1 cellular context compared by ENCODE assay signal in the genomic region with DNA sequence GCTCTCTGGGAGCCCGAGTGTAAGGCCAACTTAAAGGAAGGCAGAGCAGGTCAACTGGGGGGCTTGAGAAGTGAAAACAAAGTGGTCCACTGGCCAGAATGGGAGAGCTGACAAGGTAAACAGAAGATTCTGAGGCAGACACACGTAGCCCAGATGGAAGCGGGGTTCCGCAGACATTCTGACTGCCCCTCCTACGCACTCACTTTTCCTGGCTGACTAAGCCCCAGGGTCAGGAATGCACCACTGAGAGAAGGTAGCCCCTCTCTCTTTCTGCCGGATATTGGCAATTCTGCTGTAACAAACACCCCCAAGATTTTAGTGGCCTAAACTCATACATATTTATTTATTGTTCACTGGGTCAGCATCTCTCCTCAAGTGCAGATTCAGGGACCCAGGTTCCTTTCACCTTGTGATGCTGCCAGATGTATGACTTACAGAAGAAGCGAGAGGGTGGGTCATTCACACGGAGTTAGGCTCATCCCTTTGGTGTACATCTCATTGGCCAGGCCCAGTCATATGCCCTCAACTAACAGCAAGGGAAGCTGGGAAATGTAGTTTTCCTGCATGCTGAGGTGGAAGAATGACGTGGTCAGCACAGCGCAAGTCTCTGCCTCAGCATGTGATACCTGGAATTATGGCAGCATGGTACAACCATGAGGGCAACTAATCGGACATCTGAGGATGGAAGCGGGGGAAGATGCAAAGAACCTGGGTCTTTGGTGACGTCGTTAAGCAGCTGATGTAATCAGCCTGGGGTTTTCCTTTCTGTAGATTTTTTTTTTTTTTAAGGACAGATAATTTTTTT.
TF ChIP-seq lines count a peak whose summit lies in the region.

No MANE protein-coding gene starts in this region.

TF ChIP-seq in HEK293, 187 proteins besides CTCF, POLR2A, EP300 and RAD21 (continued from another document and continues in another):
- TF ChIP-seq, protein P1, sequence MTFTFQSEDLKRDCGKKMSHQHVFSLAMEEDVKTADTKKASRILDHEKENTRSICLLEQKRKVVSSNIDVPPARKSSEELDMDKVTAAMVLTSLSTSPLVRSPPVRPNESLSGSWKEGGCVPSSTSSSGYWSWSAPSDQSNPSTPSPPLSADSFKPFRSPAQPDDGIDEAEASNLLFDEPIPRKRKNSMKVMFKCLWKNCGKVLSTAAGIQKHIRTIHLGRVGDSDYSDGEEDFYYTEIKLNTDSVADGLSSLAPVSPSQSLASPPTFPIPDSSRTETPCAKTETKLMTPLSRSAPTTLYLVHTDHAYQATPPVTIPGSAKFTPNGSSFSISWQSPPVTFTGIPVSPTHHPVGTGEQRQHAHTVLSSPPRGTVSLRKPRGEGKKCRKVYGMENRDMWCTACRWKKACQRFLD (tag by site-specific recombination; IDR thresholded peaks at IDR 0.05): no peak
- TF ChIP-seq ZNF510 (tag by site-specific recombination; IDR thresholded peaks at IDR 0.05; ENCODE audit: insufficient replicate concordance): no peak
- no peak; the same call in 1 of the 2 replicates for TF ChIP-seq TRIM28 (IDR thresholded peaks at IDR 0.05; ENCODE audit: borderline replicate concordance, low read length)
- TF ChIP-seq, protein P2, sequence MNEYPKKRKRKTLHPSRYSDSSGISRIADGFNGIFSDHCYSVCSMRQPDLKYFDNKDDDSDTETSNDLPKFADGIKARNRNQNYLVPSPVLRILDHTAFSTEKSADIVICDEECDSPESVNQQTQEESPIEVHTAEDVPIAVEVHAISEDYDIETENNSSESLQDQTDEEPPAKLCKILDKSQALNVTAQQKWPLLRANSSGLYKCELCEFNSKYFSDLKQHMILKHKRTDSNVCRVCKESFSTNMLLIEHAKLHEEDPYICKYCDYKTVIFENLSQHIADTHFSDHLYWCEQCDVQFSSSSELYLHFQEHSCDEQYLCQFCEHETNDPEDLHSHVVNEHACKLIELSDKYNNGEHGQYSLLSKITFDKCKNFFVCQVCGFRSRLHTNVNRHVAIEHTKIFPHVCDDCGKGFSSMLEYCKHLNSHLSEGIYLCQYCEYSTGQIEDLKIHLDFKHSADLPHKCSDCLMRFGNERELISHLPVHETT (tag by site-specific recombination; IDR thresholded peaks at IDR 0.05): no peak
- TF ChIP-seq HOXC10 (CRISPR knock-in tag; IDR thresholded peaks at IDR 0.05): no peak
- no peak for TF ChIP-seq ZNF837 (tag by site-specific recombination; IDR thresholded peaks at IDR 0.05)
- TF ChIP-seq ZNF426 (tag by site-specific recombination; IDR thresholded peaks at IDR 0.05): no peak
- no peak for TF ChIP-seq ZNF555 (tag by site-specific recombination; conservative IDR thresholded peaks at IDR 0.05)
- TF ChIP-seq ZNF549 (tag by site-specific recombination; IDR thresholded peaks at IDR 0.05): no peak; the same call in 1 of the 2 replicates
- TF ChIP-seq ZNF146 (tag by site-specific recombination; IDR thresholded peaks at IDR 0.05): no peak
- TF ChIP-seq GFI1B (tag by site-specific recombination; IDR thresholded peaks at IDR 0.05): no peak
- peak; percentile 51; the same call in 1 of the 2 replicates for TF ChIP-seq SP7 (tag by site-specific recombination; IDR thresholded peaks at IDR 0.05)
- no peak for TF ChIP-seq ZNF654 (tag by site-specific recombination; IDR thresholded peaks at IDR 0.05; ENCODE audit: low read depth)
- TF ChIP-seq, protein P3, sequence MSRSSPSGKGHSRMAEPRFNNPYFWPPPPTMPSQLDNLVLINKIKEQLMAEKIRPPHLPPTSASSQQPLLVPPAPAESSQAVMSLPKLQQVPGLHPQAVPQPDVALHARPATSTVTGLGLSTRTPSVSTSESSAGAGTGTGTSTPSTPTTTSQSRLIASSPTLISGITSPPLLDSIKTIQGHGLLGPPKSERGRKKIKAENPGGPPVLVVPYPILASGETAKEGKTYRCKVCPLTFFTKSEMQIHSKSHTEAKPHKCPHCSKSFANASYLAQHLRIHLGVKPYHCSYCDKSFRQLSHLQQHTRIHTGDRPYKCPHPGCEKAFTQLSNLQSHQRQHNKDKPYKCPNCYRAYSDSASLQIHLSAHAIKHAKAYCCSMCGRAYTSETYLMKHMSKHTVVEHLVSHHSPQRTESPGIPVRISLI (tag by site-specific recombination; IDR thresholded peaks at IDR 0.05): peak; percentile 91
- no peak for TF ChIP-seq ZNF48 (tag by site-specific recombination; IDR thresholded peaks at IDR 0.05)
- no peak for TF ChIP-seq ZNF292 (tag by site-specific recombination; IDR thresholded peaks at IDR 0.05; ENCODE audit: borderline replicate concordance, low read depth)
- TF ChIP-seq, protein P4, sequence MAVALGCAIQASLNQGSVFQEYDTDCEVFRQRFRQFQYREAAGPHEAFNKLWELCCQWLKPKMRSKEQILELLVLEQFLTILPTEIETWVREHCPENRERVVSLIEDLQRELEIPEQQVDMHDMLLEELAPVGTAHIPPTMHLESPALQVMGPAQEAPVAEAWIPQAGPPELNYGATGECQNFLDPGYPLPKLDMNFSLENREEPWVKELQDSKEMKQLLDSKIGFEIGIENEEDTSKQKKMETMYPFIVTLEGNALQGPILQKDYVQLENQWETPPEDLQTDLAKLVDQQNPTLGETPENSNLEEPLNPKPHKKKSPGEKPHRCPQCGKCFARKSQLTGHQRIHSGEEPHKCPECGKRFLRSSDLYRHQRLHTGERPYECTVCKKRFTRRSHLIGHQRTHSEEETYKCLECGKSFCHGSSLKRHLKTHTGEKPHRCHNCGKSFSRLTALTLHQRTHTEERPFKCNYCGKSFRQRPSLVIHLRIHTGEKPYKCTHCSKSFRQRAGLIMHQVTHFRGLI (tag by site-specific recombination; IDR thresholded peaks at IDR 0.05): no peak
- TF ChIP-seq, protein P5, sequence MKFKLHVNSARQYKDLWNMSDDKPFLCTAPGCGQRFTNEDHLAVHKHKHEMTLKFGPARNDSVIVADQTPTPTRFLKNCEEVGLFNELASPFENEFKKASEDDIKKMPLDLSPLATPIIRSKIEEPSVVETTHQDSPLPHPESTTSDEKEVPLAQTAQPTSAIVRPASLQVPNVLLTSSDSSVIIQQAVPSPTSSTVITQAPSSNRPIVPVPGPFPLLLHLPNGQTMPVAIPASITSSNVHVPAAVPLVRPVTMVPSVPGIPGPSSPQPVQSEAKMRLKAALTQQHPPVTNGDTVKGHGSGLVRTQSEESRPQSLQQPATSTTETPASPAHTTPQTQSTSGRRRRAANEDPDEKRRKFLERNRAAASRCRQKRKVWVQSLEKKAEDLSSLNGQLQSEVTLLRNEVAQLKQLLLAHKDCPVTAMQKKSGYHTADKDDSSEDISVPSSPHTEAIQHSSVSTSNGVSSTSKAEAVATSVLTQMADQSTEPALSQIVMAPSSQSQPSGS (tag by site-specific recombination; IDR thresholded peaks at IDR 0.05; ENCODE audit: low read depth): peak; percentile 95
- peak; percentile 83 for TF ChIP-seq ZNF335 (tag by site-specific recombination; conservative IDR thresholded peaks at IDR 0.05)
- TF ChIP-seq, protein P6, sequence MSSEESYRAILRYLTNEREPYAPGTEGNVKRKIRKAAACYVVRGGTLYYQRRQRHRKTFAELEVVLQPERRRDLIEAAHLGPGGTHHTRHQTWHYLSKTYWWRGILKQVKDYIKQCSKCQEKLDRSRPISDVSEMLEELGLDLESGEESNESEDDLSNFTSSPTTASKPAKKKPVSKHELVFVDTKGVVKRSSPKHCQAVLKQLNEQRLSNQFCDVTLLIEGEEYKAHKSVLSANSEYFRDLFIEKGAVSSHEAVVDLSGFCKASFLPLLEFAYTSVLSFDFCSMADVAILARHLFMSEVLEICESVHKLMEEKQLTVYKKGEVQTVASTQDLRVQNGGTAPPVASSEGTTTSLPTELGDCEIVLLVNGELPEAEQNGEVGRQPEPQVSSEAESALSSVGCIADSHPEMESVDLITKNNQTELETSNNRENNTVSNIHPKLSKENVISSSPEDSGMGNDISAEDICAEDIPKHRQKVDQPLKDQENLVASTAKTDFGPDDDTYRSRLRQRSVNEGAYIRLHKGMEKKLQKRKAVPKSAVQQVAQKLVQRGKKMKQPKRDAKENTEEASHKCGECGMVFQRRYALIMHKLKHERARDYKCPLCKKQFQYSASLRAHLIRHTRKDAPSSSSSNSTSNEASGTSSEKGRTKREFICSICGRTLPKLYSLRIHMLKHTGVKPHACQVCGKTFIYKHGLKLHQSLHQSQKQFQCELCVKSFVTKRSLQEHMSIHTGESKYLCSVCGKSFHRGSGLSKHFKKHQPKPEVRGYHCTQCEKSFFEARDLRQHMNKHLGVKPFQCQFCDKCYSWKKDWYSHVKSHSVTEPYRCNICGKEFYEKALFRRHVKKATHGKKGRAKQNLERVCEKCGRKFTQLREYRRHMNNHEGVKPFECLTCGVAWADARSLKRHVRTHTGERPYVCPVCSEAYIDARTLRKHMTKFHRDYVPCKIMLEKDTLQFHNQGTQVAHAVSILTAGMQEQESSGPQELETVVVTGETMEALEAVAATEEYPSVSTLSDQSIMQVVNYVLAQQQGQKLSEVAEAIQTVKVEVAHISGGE (tag by site-specific recombination; conservative IDR thresholded peaks at IDR 0.05; ENCODE audit: low read depth): no peak
- TF ChIP-seq, protein P7, sequence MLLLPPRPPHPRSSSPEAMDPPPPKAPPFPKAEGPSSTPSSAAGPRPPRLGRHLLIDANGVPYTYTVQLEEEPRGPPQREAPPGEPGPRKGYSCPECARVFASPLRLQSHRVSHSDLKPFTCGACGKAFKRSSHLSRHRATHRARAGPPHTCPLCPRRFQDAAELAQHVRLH (tag by site-specific recombination; IDR thresholded peaks at IDR 0.05): no peak
- TF ChIP-seq ZNF211 (tag by site-specific recombination; IDR thresholded peaks at IDR 0.05; ENCODE audit: low read depth): no peak
- TF ChIP-seq ZSCAN30 (tag by site-specific recombination; IDR thresholded peaks at IDR 0.05): no peak
- peak; percentile 65; the same call in 1 of the 2 replicates for TF ChIP-seq KLF8 (tag by site-specific recombination; IDR thresholded peaks at IDR 0.05)
- TF ChIP-seq ZNF792 (tag by site-specific recombination; IDR thresholded peaks at IDR 0.05): no peak
- TF ChIP-seq, protein P8, sequence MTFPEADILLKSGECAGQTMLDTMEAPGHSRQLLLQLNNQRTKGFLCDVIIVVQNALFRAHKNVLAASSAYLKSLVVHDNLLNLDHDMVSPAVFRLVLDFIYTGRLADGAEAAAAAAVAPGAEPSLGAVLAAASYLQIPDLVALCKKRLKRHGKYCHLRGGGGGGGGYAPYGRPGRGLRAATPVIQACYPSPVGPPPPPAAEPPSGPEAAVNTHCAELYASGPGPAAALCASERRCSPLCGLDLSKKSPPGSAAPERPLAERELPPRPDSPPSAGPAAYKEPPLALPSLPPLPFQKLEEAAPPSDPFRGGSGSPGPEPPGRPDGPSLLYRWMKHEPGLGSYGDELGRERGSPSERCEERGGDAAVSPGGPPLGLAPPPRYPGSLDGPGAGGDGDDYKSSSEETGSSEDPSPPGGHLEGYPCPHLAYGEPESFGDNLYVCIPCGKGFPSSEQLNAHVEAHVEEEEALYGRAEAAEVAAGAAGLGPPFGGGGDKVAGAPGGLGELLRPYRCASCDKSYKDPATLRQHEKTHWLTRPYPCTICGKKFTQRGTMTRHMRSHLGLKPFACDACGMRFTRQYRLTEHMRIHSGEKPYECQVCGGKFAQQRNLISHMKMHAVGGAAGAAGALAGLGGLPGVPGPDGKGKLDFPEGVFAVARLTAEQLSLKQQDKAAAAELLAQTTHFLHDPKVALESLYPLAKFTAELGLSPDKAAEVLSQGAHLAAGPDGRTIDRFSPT (tag by site-specific recombination; IDR thresholded peaks at IDR 0.05): no peak
- TF ChIP-seq ZBTB20 (tag by site-specific recombination; IDR thresholded peaks at IDR 0.05): peak; percentile 54
- TF ChIP-seq TCF7L2 (IDR thresholded peaks at IDR 0.05; ENCODE audit: borderline replicate concordance, low read depth, low read length): no peak
- TF ChIP-seq, protein P9, sequence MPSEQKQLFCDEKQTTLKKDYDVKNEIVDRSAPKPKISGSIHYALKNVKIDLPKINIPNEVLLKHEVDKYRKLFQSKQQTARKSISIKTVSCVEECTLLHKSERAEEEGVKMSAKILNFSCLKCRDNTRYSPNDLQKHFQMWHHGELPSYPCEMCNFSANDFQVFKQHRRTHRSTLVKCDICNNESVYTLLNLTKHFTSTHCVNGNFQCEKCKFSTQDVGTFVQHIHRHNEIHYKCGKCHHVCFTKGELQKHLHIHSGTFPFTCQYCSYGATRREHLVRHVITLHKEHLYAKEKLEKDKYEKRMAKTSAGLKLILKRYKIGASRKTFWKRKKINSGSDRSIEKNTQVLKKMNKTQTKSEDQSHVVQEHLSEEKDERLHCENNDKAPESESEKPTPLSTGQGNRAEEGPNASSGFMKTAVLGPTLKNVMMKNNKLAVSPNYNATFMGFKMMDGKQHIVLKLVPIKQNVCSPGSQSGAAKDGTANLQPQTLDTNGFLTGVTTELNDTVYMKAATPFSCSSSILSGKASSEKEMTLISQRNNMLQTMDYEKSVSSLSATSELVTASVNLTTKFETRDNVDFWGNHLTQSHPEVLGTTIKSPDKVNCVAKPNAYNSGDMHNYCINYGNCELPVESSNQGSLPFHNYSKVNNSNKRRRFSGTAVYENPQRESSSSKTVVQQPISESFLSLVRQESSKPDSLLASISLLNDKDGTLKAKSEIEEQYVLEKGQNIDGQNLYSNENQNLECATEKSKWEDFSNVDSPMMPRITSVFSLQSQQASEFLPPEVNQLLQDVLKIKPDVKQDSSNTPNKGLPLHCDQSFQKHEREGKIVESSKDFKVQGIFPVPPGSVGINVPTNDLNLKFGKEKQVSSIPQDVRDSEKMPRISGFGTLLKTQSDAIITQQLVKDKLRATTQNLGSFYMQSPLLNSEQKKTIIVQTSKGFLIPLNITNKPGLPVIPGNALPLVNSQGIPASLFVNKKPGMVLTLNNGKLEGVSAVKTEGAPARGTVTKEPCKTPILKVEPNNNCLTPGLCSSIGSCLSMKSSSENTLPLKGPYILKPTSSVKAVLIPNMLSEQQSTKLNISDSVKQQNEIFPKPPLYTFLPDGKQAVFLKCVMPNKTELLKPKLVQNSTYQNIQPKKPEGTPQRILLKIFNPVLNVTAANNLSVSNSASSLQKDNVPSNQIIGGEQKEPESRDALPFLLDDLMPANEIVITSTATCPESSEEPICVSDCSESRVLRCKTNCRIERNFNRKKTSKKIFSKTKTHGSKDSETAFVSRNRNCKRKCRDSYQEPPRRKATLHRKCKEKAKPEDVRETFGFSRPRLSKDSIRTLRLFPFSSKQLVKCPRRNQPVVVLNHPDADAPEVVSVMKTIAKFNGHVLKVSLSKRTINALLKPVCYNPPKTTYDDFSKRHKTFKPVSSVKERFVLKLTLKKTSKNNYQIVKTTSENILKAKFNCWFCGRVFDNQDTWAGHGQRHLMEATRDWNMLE (tag by site-specific recombination; conservative IDR thresholded peaks at IDR 0.05; ENCODE audit: low read depth): peak; percentile 72
- TF ChIP-seq, protein P10, sequence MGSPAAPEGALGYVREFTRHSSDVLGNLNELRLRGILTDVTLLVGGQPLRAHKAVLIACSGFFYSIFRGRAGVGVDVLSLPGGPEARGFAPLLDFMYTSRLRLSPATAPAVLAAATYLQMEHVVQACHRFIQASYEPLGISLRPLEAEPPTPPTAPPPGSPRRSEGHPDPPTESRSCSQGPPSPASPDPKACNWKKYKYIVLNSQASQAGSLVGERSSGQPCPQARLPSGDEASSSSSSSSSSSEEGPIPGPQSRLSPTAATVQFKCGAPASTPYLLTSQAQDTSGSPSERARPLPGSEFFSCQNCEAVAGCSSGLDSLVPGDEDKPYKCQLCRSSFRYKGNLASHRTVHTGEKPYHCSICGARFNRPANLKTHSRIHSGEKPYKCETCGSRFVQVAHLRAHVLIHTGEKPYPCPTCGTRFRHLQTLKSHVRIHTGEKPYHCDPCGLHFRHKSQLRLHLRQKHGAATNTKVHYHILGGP (tag by site-specific recombination; IDR thresholded peaks at IDR 0.05): no peak
